ENCODE assay signal across 1 cellular context in genomic region chr15:74787251-74788041, GRCh38.
TF ChIP-seq lines count a peak whose summit lies in the region.

No MANE protein-coding gene starts in this region.

TF ChIP-seq in endothelial cell of umbilical vein, 7 proteins besides CTCF, POLR2A, EP300 and RAD21:
- TF ChIP-seq MYC (IDR thresholded peaks at IDR 0.05; ENCODE audit: low read depth, low read length) (no peak), GATA2 (IDR thresholded peaks at IDR 0.05; ENCODE audit: insufficient read depth, insufficient read length, low read depth, low read length) (no peak), MAX (IDR thresholded peaks at IDR 0.05; ENCODE audit: insufficient read depth, insufficient read length) (no peak), EZH2 (IDR thresholded peaks at IDR 0.05; ENCODE audit: borderline replicate concordance, low read depth, low read length, severe bottlenecking) (no peak)
